In the genomic region with DNA sequence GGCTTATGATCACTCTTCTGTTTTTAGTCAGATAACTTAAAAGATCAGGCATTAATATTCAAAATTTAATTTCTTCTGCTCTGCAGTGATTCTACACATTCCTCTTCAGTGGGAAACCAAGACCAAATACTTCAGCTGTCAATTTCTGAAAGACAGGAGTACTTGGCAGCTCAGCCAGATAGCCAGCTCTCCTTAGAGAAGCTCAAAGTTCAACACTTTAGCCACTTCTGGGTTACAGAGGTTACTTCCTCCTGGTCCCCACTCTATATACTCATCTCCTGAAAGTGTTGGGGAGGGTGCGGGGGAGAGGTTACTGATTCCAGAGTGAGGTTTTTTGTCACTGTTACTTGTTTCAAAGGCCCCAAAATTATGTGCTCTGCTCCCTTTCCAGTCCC, we compare ENCODE assay signal across 8 cellular contexts. TPM values are rescaled to one million over a fixed set of nuclear protein-coding genes. Genes with fewer than 3 reads are reported as not detected.
DNase-seq lines count a peak whose midpoint lies in the region; ATAC-seq lines count a peak whose summit lies in the region.

No MANE protein-coding gene starts in this region.

- ATAC-seq in GM19438 (IDR thresholded peaks at IDR 0.05; ENCODE audit: low read depth, unreplicated experiment) (peak; percentile 40), HG03442 (IDR thresholded peaks at IDR 0.05; ENCODE audit: unreplicated experiment) (peak; percentile 36)
- peak; percentile 65 to 69 for ATAC-seq in activated T-cell treated with anti-CD3 and anti-CD28 coated beads, Interleukin-2, amount 50 U/mL, for 72 hours (replicated peaks in 1 of 2)

- H3K9me3 Mint-ChIP-seq in activated T-cell treated with anti-CD3 and anti-CD28 coated beads, Interleukin-2, amount 50 U/mL, for 72 hours: no peaks in the 10 kb centered on the region

- H3K36me3 Mint-ChIP-seq in activated T-cell treated with anti-CD3 and anti-CD28 coated beads, Interleukin-2, amount 50 U/mL, for 72 hours (ENCODE audit: insufficient read depth in 2 of 2): peaks cover 67 to 89% of the 10 kb centered on the region in 2 donors

- peak overlapping the region; percentile 98 for H3K27ac Mint-ChIP-seq in activated T-cell treated with anti-CD3 and anti-CD28 coated beads, Interleukin-2, amount 50 U/mL, for 72 hours

- H3K4me1 Mint-ChIP-seq in activated T-cell treated with anti-CD3 and anti-CD28 coated beads, Interleukin-2, amount 50 U/mL, for 72 hours (ENCODE audit: low read depth): peaks cover 22% of the 10 kb centered on the region

- DNase-seq in CD1c-positive myeloid dendritic cell (ENCODE audit: extremely low spot score) (peak; percentile 87), HPDE6-E6E7 (ENCODE audit: extremely low spot score) (no peak), T1000 (lab: John Stamatoyannopoulos, UW) (no peak), DMS153 (lab: John Stamatoyannopoulos, UW) (no peak)
- peak; percentile 76 to 77 for DNase-seq in activated T-cell treated with anti-CD3 and anti-CD28 coated beads, Interleukin-2, amount 50 U/mL, for 72 hours
- peak; percentile 70 for DNase-seq in stimulated activated naive CD4-positive, alpha-beta T cell treated with Interleukin-2 at 50 U/mL for 16 hours (lab: John Stamatoyannopoulos, UW)

- no peaks in the 10 kb centered on the region for H3K27me3 Mint-ChIP-seq in activated T-cell treated with anti-CD3 and anti-CD28 coated beads, Interleukin-2, amount 50 U/mL, for 72 hours (ENCODE audit: low read depth)

- H3K4me3 Mint-ChIP-seq in activated T-cell treated with anti-CD3 and anti-CD28 coated beads, Interleukin-2, amount 50 U/mL, for 72 hours: peak overlapping the region; percentile 91 to 93

RNA-seq across cellular contexts. Expression of gene CYTIP, which starts 4.1 kb away (rescaled TPM):
- total RNA-seq in activated T-cell treated with anti-CD3 and anti-CD28 coated beads, Interleukin-2, amount 50 U/mL, for 72 hours: 100 to 1,000 TPM; 444 to 460 TPM

Comparison
In these comparisons a context has a peak if more than half of its experiments do, and no peak if none do; other contexts are left out.
1. DNase-seq: peak in CD1c-positive myeloid dendritic cell (single experiment), activated T-cell treated with anti-CD3 and anti-CD28 coated beads, Interleukin-2, amount 50 U/mL, for 72 hours (2 of 2) and stimulated activated naive CD4-positive, alpha-beta T cell treated with Interleukin-2 at 50 U/mL for 16 hours (single experiment); none in HPDE6-E6E7 (single experiment), T1000 (single experiment) and DMS153 (single experiment).
2. Peak in every context shown above with its lines, with median percentiles within 50 percentile points of each other: ATAC-seq.